In the genomic region with DNA sequence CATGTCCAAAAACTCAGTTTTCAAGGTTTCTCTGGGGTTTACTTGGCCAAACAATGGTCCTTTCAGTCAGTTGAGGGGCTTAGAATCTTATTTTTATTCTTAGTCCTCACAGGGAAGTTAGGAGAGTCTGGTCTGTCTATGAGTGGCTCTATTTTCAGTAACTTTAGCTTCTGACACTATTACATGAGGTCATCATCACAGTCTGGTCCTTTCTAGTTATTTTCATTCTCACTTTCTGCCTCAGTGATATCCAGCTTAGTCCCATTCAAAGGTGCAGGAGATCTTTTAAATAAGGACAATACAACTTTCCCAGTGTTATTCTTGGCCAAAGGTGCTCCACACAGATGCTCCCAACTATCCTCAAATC, we compare ENCODE assay signal across 11 cellular contexts. TPM values are rescaled to one million over a fixed set of nuclear protein-coding genes. Genes with fewer than 3 reads are reported as not detected.
DNase-seq lines count a peak whose midpoint lies in the region; ATAC-seq and TF ChIP-seq lines count a peak whose summit lies in the region.
"Had no signal": no experiment of that assay in that cellular context is flagged by ENCODE, and none has a peak within 500 bp of the region (broad histone marks: within the 10 kb centered on the region; RNA-seq: fewer than 3 reads in every experiment).

No MANE protein-coding gene starts in this region.

- H2AFZ ChIP-seq in MM.1S (ENCODE audit: low read length) = no peak overlapping the region

- no peak for DNase-seq in MM.1S
- DNase-seq in MG63 = no peak
- DNase-seq in nucleus accumbens (lab: John Stamatoyannopoulos, UW) = no peak
- DNase-seq in tibial nerve (ENCODE audit: low spot score in 2 of 2) = no peak
- DNase-seq in activated CD4-positive, alpha-beta T cell treated with anti-CD3 and anti-CD28 coated beads, Interleukin-2, amount 50 U/mL, for 1 hour = no peak
- DNase-seq: CD4-positive, alpha-beta memory T cell; hippocampal formation; mesendoderm had no signal

- no peaks in the 10 kb centered on the region for H3K36me3 ChIP-seq in MM.1S (replicated peaks; ENCODE audit: insufficient read depth, low read length)
- no peaks in the 10 kb centered on the region for H3K36me3 ChIP-seq in MG63
- H3K36me3 ChIP-seq in tibial nerve = no peaks in the 10 kb centered on the region

- H3K27ac ChIP-seq in MM.1S (ENCODE audit: low read length) (no peak overlapping the region), tibial nerve (peak overlapping the region in 2 of 4 donors; percentile 56 to 65)

- TF ChIP-seq POLR2A in tibial nerve (IDR thresholded peaks at IDR 0.05) = no peak

- no peaks in the 10 kb centered on the region for H4K20me1 ChIP-seq in MM.1S (ENCODE audit: insufficient read depth, low read length)

- H3K79me2 ChIP-seq in MM.1S (ENCODE audit: low read length) = no peaks in the 10 kb centered on the region

- H3K27me3 ChIP-seq in MM.1S (replicated peaks; ENCODE audit: insufficient read depth, low read length) = no peaks in the 10 kb centered on the region
- no peaks in the 10 kb centered on the region for H3K27me3 ChIP-seq in MG63
- no peaks in the 10 kb centered on the region for H3K27me3 ChIP-seq in tibial nerve

- H3K4me2 ChIP-seq in MM.1S (ENCODE audit: low read depth, low read length) = peak overlapping the region; percentile 4; the same call in 1 of the 2 replicates

- peak; percentile 41 for ATAC-seq in GM18499 (IDR thresholded peaks at IDR 0.05; ENCODE audit: insufficient read depth, unreplicated experiment)
- ATAC-seq in GM19455 (IDR thresholded peaks at IDR 0.05; ENCODE audit: unreplicated experiment) = peak; percentile 60
- ATAC-seq in HG02884 (IDR thresholded peaks at IDR 0.05; ENCODE audit: unreplicated experiment) = peak; percentile 39

- no peaks in the 10 kb centered on the region for H3K9me2 ChIP-seq in MM.1S (replicated peaks; ENCODE audit: insufficient read depth, low read length)

- TF ChIP-seq CTCF in MM.1S (IDR thresholded peaks at IDR 0.05; ENCODE audit: low read length) (no peak), tibial nerve (IDR thresholded peaks at IDR 0.05) (no peak)

- TF ChIP-seq EP300 in tibial nerve (IDR thresholded peaks at IDR 0.05) = no peak

- H3K4me3 ChIP-seq in MM.1S (ENCODE audit: low read length) = no peak overlapping the region
- H3K4me3 ChIP-seq in MG63 = no peak overlapping the region
- H3K4me3 ChIP-seq in tibial nerve = no peak overlapping the region

- peaks cover 7% of the 10 kb centered on the region for H3K4me1 ChIP-seq in MM.1S (ENCODE audit: low read length)
- peaks cover 0 to 21% (median 4%) of the 10 kb centered on the region in 4 donors for H3K4me1 ChIP-seq in tibial nerve

- H3K9ac ChIP-seq in MM.1S (ENCODE audit: low read length) = no peak overlapping the region

- H3F3A ChIP-seq in MM.1S (ENCODE audit: insufficient read depth, low read length) = 0 out of 2 replicates have a peak, but pooled peaks cover 3% of the 10 kb centered on the region

- no peaks in the 10 kb centered on the region for H3K9me3 ChIP-seq in MM.1S (replicated peaks; ENCODE audit: insufficient read depth, low read length)
- no peaks in the 10 kb centered on the region for H3K9me3 ChIP-seq in MG63
- no peaks in the 10 kb centered on the region for H3K9me3 ChIP-seq in tibial nerve

RNA-seq across cellular contexts. Expression of gene FGGY, which starts 30.0 kb away (rescaled TPM):
- total RNA-seq in MG63 (2014; rRNA removed; shearing (Covaris generic); ENCODE audit: low replicate concordance) = 15.4 and 17.9 TPM in 2 replicates
- total RNA-seq in tibial nerve = 10 to 100 TPM; 27.0 to 40.6 (median 32.9) TPM
